Comparison of ENCODE assay signal across 10 cellular contexts in genomic region chr11:41189711-41190477, GRCh38.
"Had no signal": no experiment of that assay in that cellular context is flagged by ENCODE, and none has a peak within 500 bp of the region (broad histone marks: within the 10 kb centered on the region; RNA-seq: fewer than 3 reads in every experiment).

No MANE protein-coding gene starts in this region.

- H3K4me1 ChIP-seq: psoas muscle had no signal

- ATAC-seq: psoas muscle, sciatic nerve had no signal

- H3K4me3 ChIP-seq: cardiac muscle cell, psoas muscle had no signal

- H3K27ac ChIP-seq: cardiac muscle cell, psoas muscle had no signal

- H3K27ac Mint-ChIP-seq: activated CD4-positive, alpha-beta memory T cell treated with anti-CD3 and anti-CD28 coated beads, Interleukin-2, amount 10 ng/mL, durations not matched to agents 7 days and 5 days; activated naive CD4-positive, alpha-beta T cell treated with anti-CD3 and anti-CD28 coated beads, Interleukin-2, amount 50 U/mL, for 24 hours; activated T-cell treated with anti-CD3 and anti-CD28 coated beads, Interleukin-2, amount 50 U/mL, for 24 hours; nephron progenitor cell; stimulated activated naive CD8-positive, alpha-beta T cell treated with anti-CD3 and anti-CD28 coated beads, Interleukin-15, Interleukin-2, amounts not matched to agents 100 ng/mL and 50 ng/mL, for 24 hours had no signal

- H3K27me3 ChIP-seq: cardiac muscle cell had no signal

- H3K9me3 ChIP-seq: psoas muscle had no signal

- H3K4me1 Mint-ChIP-seq: activated CD4-positive, alpha-beta memory T cell treated with anti-CD3 and anti-CD28 coated beads, Interleukin-2, amount 10 ng/mL, durations not matched to agents 7 days and 5 days; activated naive CD4-positive, alpha-beta T cell treated with anti-CD3 and anti-CD28 coated beads, Interleukin-2, amount 50 U/mL, for 24 hours; nephron progenitor cell had no signal

- H3K36me3 Mint-ChIP-seq: activated naive CD4-positive, alpha-beta T cell treated with anti-CD3 and anti-CD28 coated beads, Interleukin-2, amount 50 U/mL, for 24 hours had no signal

- H3K4me3 Mint-ChIP-seq: activated CD4-positive, alpha-beta memory T cell treated with anti-CD3 and anti-CD28 coated beads, Interleukin-2, amount 10 ng/mL, durations not matched to agents 7 days and 5 days; activated naive CD4-positive, alpha-beta T cell treated with anti-CD3 and anti-CD28 coated beads, Interleukin-2, amount 50 U/mL, for 24 hours; activated T-cell treated with anti-CD3 and anti-CD28 coated beads, Interleukin-2, amount 50 U/mL, for 24 hours; nephron progenitor cell; stimulated activated naive CD8-positive, alpha-beta T cell treated with anti-CD3 and anti-CD28 coated beads, Interleukin-15, Interleukin-2, amounts not matched to agents 100 ng/mL and 50 ng/mL, for 24 hours had no signal

- H3K27me3 Mint-ChIP-seq: activated CD4-positive, alpha-beta memory T cell treated with anti-CD3 and anti-CD28 coated beads, Interleukin-2, amount 10 ng/mL, durations not matched to agents 7 days and 5 days; activated naive CD4-positive, alpha-beta T cell treated with anti-CD3 and anti-CD28 coated beads, Interleukin-2, amount 50 U/mL, for 24 hours; activated T-cell treated with anti-CD3 and anti-CD28 coated beads, Interleukin-2, amount 50 U/mL, for 24 hours; stimulated activated naive CD8-positive, alpha-beta T cell treated with anti-CD3 and anti-CD28 coated beads, Interleukin-15, Interleukin-2, amounts not matched to agents 100 ng/mL and 50 ng/mL, for 24 hours had no signal

- H3K36me3 ChIP-seq: cardiac muscle cell had no signal

- DNase-seq: activated CD4-positive, alpha-beta memory T cell treated with anti-CD3 and anti-CD28 coated beads, Interleukin-2, amount 10 ng/mL, durations not matched to agents 7 days and 5 days; activated CD4-positive, alpha-beta T cell treated with anti-CD3 and anti-CD28 coated beads for 4 hours; activated T-cell treated with anti-CD3 and anti-CD28 coated beads, Interleukin-2, amount 50 U/mL, for 24 hours; kidney; nephron progenitor cell; psoas muscle had no signal
